13 cellular contexts compared by ENCODE assay signal in the genomic region with DNA sequence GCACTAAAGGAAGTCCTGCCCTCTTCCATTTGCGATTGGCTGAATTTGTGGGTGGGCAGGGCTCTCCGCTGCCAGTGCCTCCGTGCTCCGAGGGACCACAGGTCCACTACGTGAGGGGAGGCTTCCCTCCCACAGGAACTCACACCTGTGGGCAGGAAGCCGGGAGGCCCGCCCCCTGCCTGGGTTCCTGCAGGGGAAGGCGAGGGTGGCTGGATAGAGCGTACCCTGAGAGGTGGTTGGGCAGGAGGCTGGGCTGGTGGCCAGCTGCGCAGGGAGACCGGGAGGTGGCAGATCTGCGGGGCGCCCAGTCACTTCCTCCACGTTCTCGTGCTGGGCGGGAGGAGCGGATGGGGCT. TPM values are rescaled to one million over a fixed set of nuclear protein-coding genes. Genes with fewer than 3 reads are reported as not detected.
DNase-seq lines count a peak whose midpoint lies in the region; ATAC-seq, FAIRE-seq and TF ChIP-seq lines count a peak whose summit lies in the region.
"Had no signal": no experiment of that assay in that cellular context is flagged by ENCODE, and none has a peak within 500 bp of the region (broad histone marks: within the 10 kb centered on the region; RNA-seq: fewer than 3 reads in every experiment).

No MANE protein-coding gene starts in this region.

- no TSS peak for BruUV-seq in K562 (replicated peaks; lab: Mats Ljungman, UMichigan)

- no peak for TF ChIP-seq CTCF in K562 (IDR thresholded peaks at IDR 0.05 in 2 of 3, conservative IDR thresholded peaks at IDR 0.05 in 1 of 3; ENCODE audit: insufficient read depth in 2 of 3, low read depth in 1 of 3, low read length in 3 of 3)

- H3K4me1 ChIP-seq in HUES64 (ENCODE audit: insufficient read depth, low read length) (peaks cover 5% of the 10 kb centered on the region; the same call in 1 of the 2 replicates), K562 (replicated peaks in 1 of 2; ENCODE audit: control insufficient read depth in 2 of 2, insufficient read depth in 2 of 2, low read length in 2 of 2) (peaks cover 0 to 7% of the 10 kb centered on the region in 2 experiments; a peak in 1 of 5 replicates), mononuclear cell (ENCODE audit: insufficient read depth, low read length) (no peaks in the 10 kb centered on the region)

- H3K4me3 ChIP-seq in HUES64 (ENCODE audit: low read length): no peak overlapping the region
- H3K4me3 ChIP-seq in K562: no peak overlapping the region
- peak overlapping the region; percentile 24 for H3K4me3 ChIP-seq in mononuclear cell (ENCODE audit: low read length)
- H3K4me3 ChIP-seq: BLaER1 treated with 17β-estradiol and CSF1 and Interleukin-3, amounts not matched to agents 10 nM and 100 nM had no signal

- 92% methylated on average over 17 of the region's 17 CpGs for WGBS in HUES64
- WGBS in K562 (ENCODE audit: insufficient coverage, low coverage, missing lambda C conversion rate): 80% methylated on average over 10 of the region's 17 CpGs

- H3K4me2 ChIP-seq in K562 (ENCODE audit: insufficient read depth, low read length): no peak overlapping the region
- H3K4me2 ChIP-seq: BLaER1 treated with 17β-estradiol and CSF1 and Interleukin-3, amounts not matched to agents 10 nM and 100 nM had no signal

- H3K9me3 ChIP-seq in HUES64 (ENCODE audit: insufficient read depth, low read depth, low read length): peaks cover 4% of the 10 kb centered on the region
- no peaks in the 10 kb centered on the region for H3K9me3 ChIP-seq in K562 (replicated peaks; ENCODE audit: control insufficient read depth, insufficient read depth, low read depth, low read length)
- peaks cover 5% of the 10 kb centered on the region for H3K9me3 ChIP-seq in mononuclear cell (ENCODE audit: low read depth, low read length)

- TF ChIP-seq POLR2A in K562 (conservative IDR thresholded peaks at IDR 0.05): 0 out of 2 replicates have a peak, but pooled peaks have one; percentile 18

- no peaks in the 10 kb centered on the region for H3K27me3 ChIP-seq in HUES64 (ENCODE audit: insufficient read depth, low read length)
- no peaks in the 10 kb centered on the region for H3K27me3 ChIP-seq in K562 (ENCODE audit: control insufficient read depth in 2 of 2, insufficient read depth in 2 of 2, low read length in 2 of 2)
- H3K27me3 ChIP-seq in mononuclear cell (ENCODE audit: insufficient read depth, low read length): no peaks in the 10 kb centered on the region
- H3K27me3 ChIP-seq: BLaER1 treated with 17β-estradiol and CSF1 and Interleukin-3, amounts not matched to agents 10 nM and 100 nM had no signal

- no peak overlapping the region for H3K9ac ChIP-seq in HUES64 (ENCODE audit: low read depth, low read length)
- H3K9ac ChIP-seq in K562 (ENCODE audit: insufficient read depth in 1 of 2, low read depth in 2 of 2, low read length in 2 of 2): no peak overlapping the region
- H3K9ac ChIP-seq: BLaER1 treated with 17β-estradiol and CSF1 and Interleukin-3, amounts not matched to agents 10 nM and 100 nM had no signal

- TF ChIP-seq EP300 in K562 (IDR thresholded peaks at IDR 0.05; ENCODE audit: low read length): no peak

- in situ Hi-C loops in K562 (cut with MboI): no loop called here

- no peak overlapping the region for H2AFZ ChIP-seq in K562 (ENCODE audit: low read depth, low read length)

- H3K36me3 ChIP-seq in HUES64 (ENCODE audit: insufficient read depth, low read length): peaks cover 35% of the 10 kb centered on the region
- peaks cover 22% of the 10 kb centered on the region for H3K36me3 ChIP-seq in K562 (ENCODE audit: control insufficient read depth, insufficient read depth, low read length)

- TF ChIP-seq RAD21 in K562 (CRISPR knock-in tag; conservative IDR thresholded peaks at IDR 0.05 in 1 of 2, IDR thresholded peaks at IDR 0.05 in 1 of 2): no peak

- H4K20me1 ChIP-seq in K562 (replicated peaks; ENCODE audit: control insufficient read depth, insufficient read depth, low read length): no peaks in the 10 kb centered on the region
- H4K20me1 ChIP-seq: BLaER1 treated with 17β-estradiol and CSF1 and Interleukin-3, amounts not matched to agents 10 nM and 100 nM had no signal

- CTCF ChIA-PET in K562 (lab: Yijun Ruan, JAX; ENCODE audit: low intra/inter-chr PET ratio): no interaction called here

- DNase-seq in CMK (ENCODE audit: low read depth): peak; percentile 96
- DNase-seq in K562 (ENCODE audit: extremely low read depth in 1 of 4, low spot score in 3 of 4): peak in 2 of 4 experiments; percentile 9 to 13
- DNase-seq in amniotic stem cell (lab: John Stamatoyannopoulos, UW): no peak
- DNase-seq in activated CD8-positive, alpha-beta memory T cell treated with anti-CD3 and anti-CD28 coated beads for 24 hours: no peak
- DNase-seq in activated CD4-positive, alpha-beta T cell treated with anti-CD3 and anti-CD28 coated beads for 48 hours: no peak
- DNase-seq: NCI-H1105, PC-3 had no signal

- ATAC-seq in K562: peak; percentile 70
- ATAC-seq in GM21423 (IDR thresholded peaks at IDR 0.05; ENCODE audit: unreplicated experiment): no peak
- ATAC-seq: PC-3 had no signal

- POLR2A ChIA-PET in K562 (lab: Yijun Ruan, JAX): no interaction called here

- H3K27ac ChIP-seq in HUES64 (ENCODE audit: low read depth, low read length) (0 out of 2 replicates have a peak overlapping the region, but pooled peaks have one; percentile 17), K562 (ENCODE audit: extremely low read depth, low read depth, low read length) (no peak overlapping the region)
- H3K27ac ChIP-seq: BLaER1 treated with 17β-estradiol and CSF1 and Interleukin-3, amounts not matched to agents 10 nM and 100 nM had no signal

- no peaks in the 10 kb centered on the region for H3K9me1 ChIP-seq in K562 (ENCODE audit: control insufficient read depth, insufficient read depth, low read length)

- intact Hi-C loops in K562 (cut with micrococcal nuclease): no loop called here

- no peaks in the 10 kb centered on the region for H3K79me2 ChIP-seq in K562 (ENCODE audit: control insufficient read depth, insufficient read depth, low read length)

- no peak for FAIRE-seq in K562 (lab: Jason Lieb, UNC)
- FAIRE-seq: endometrium had no signal

TF ChIP-seq in K562, 482 proteins besides CTCF, POLR2A, EP300 and RAD21:
- TF ChIP-seq HMGN3 (IDR thresholded peaks at IDR 0.05; ENCODE audit: borderline replicate concordance, extremely low read depth, insufficient read length, low read depth, low read length): no peak
- no peak for TF ChIP-seq DPF2 (IDR thresholded peaks at IDR 0.05)
- TF ChIP-seq ARID1B (IDR thresholded peaks at IDR 0.05): no peak
- TF ChIP-seq POLR2G (IDR thresholded peaks at IDR 0.05; ENCODE audit: low read depth, low read length): peak; percentile 66
- no peak for TF ChIP-seq NR1H2 (CRISPR knock-in tag; IDR thresholded peaks at IDR 0.05)
- TF ChIP-seq, protein P1, sequence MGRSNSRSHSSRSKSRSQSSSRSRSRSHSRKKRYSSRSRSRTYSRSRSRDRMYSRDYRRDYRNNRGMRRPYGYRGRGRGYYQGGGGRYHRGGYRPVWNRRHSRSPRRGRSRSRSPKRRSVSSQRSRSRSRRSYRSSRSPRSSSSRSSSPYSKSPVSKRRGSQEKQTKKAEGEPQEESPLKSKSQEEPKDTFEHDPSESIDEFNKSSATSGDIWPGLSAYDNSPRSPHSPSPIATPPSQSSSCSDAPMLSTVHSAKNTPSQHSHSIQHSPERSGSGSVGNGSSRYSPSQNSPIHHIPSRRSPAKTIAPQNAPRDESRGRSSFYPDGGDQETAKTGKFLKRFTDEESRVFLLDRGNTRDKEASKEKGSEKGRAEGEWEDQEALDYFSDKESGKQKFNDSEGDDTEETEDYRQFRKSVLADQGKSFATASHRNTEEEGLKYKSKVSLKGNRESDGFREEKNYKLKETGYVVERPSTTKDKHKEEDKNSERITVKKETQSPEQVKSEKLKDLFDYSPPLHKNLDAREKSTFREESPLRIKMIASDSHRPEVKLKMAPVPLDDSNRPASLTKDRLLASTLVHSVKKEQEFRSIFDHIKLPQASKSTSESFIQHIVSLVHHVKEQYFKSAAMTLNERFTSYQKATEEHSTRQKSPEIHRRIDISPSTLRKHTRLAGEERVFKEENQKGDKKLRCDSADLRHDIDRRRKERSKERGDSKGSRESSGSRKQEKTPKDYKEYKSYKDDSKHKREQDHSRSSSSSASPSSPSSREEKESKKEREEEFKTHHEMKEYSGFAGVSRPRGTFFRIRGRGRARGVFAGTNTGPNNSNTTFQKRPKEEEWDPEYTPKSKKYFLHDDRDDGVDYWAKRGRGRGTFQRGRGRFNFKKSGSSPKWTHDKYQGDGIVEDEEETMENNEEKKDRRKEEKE (IDR thresholded peaks at IDR 0.05; ENCODE audit: borderline replicate concordance in 1 of 2, control insufficient read depth in 1 of 2, low read depth in 2 of 2, low read length in 1 of 2): no peak

RNA-seq across cellular contexts. Expression of a gene that starts 47.0 kb away (rescaled TPM):
- polyA plus RNA-seq in HUES64 (2013, experiment 1 of 2): 0.25 TPM
- polyA plus RNA-seq in HUES64 (2013, experiment 2 of 2): 0.13 TPM
- total RNA-seq in K562 (2011; cell fraction: chromatin; rRNA removed; ENCODE audit: low replicate concordance): 5.3 and 15.2 TPM in 2 replicates
- total RNA-seq in K562 (2011; cell fraction: nucleolus; rRNA removed): 1.8 and 3.0 TPM in 2 replicates
- total RNA-seq in K562 (2011; cell fraction: nucleoplasm; rRNA removed): 3.2 and 5.5 TPM in 2 replicates
- total RNA-seq in K562 (2014; rRNA removed) (2.7 and 4.0 TPM in 2 replicates), K562 (2014; rRNA removed; fragmentation: Illumina TruSeq; extraction: Trizol) (5.8 and 6.4 TPM in 2 replicates), K562 (2015; rRNA removed; fragmentation: Illumina TruSeq; extraction: Trizol) (8.1 and 8.8 TPM in 2 replicates), K562 (2021) (6.0 and 6.5 TPM in 2 replicates), mononuclear cell (0.21 TPM)
- polyA plus RNA-seq in K562 (2011; rRNA removed) (3.4 and 6.0 TPM in 2 replicates), K562 (2014; fragmentation: Illumina TruSeq; extraction: Trizol) (4.6 and 4.9 TPM in 2 replicates), K562 (2014; fragmentation: Nextera tagmentation; extraction: Ambion mirVana) (1 to 10 TPM; 2.7 to 3.4 TPM), K562 (2014; rRNA removed) (2.3 and 4.2 TPM in 2 replicates)
- 0.28 and 1.9 TPM in 2 replicates for polyA plus RNA-seq in K562 (2011; cell fraction: cytosol; rRNA removed)
- polyA plus RNA-seq in K562 (2011; cell fraction: nucleus; rRNA removed): 1.6 and 5.0 TPM in 2 replicates
- 3.8 and 7.3 TPM in 2 replicates for polyA plus RNA-seq in K562 (2012)
- 4.0 and 9.1 TPM in 2 replicates for polyA minus RNA-seq in K562 (2011; rRNA and poly(A)+ RNA removed)
- polyA minus RNA-seq in K562 (2011; cell fraction: cytosol; rRNA and poly(A)+ RNA removed): 2.8 TPM in 1 of 2 replicates, not detected in the other
- polyA minus RNA-seq in K562 (2011; cell fraction: nucleus; rRNA and poly(A)+ RNA removed): 3.0 and 15.1 TPM in 2 replicates
- total RNA-seq: PC-3, pulmonary artery endothelial cell had no signal
